9 cellular contexts compared by ENCODE assay signal in genomic region chr18:62999392-62999791, GRCh38.
DNase-seq lines count a peak whose midpoint lies in the region; ATAC-seq and TF ChIP-seq lines count a peak whose summit lies in the region.
"Had no signal": no experiment of that assay in that cellular context is flagged by ENCODE, and none has a peak within 500 bp of the region (broad histone marks: within the 10 kb centered on the region; RNA-seq: fewer than 3 reads in every experiment).

No MANE protein-coding gene starts in this region.

- no peaks in the 10 kb centered on the region for H3K9me3 Mint-ChIP-seq in WTC11

- CTCF ChIA-PET in WTC11 (lab: Charles Lee), result interaction anchor here (0.5 to 1.1 kb wide), 3 partner anchors 60 to 415 kb away, joined by 3 to 4 read pairs (median 3); no protein-coding TSS in a partner anchor

- intact Hi-C loops in cardiac septum (cut with DNase I), result no loop called here

- no peaks in the 10 kb centered on the region for H3K27me3 Mint-ChIP-seq in WTC11 (ENCODE audit: low read depth)

- no peaks in the 10 kb centered on the region for H3K36me3 Mint-ChIP-seq in WTC11
- H3K36me3 Mint-ChIP-seq: CD14-positive monocyte had no signal

- TF ChIP-seq CTCF in astrocyte of the spinal cord (IDR thresholded peaks at IDR 0.05; ENCODE audit: low read depth, low read length) (no peak), WTC11 (IDR thresholded peaks at IDR 0.05) (no peak)

- no peak overlapping the region for H3K4me3 Mint-ChIP-seq in WTC11
- H3K4me3 Mint-ChIP-seq: CD14-positive monocyte had no signal

- peaks cover 9% of the 10 kb centered on the region for H3K4me1 Mint-ChIP-seq in WTC11
- H3K4me1 Mint-ChIP-seq: CD14-positive monocyte had no signal

- POLR2A ChIA-PET in WTC11 (lab: Charles Lee), result no interaction called here

- no peak overlapping the region for H3K4me3 ChIP-seq in astrocyte of the spinal cord (ENCODE audit: low read depth, low read length)

- in situ Hi-C loops in astrocyte of the spinal cord (cut with HindIII; ENCODE audit: low sequenced_read_pairs), result no loop called here

- no peak for ATAC-seq in WTC11

- DNase-seq in Ammon's horn (ENCODE audit: low spot score) (peak; percentile 63), astrocyte of the spinal cord (ENCODE audit: low read depth, low spot score) (peak; percentile 35), cardiac septum (ENCODE audit: low spot score) (peak; percentile 84), renal cortical epithelial cell (ENCODE audit: low read depth) (peak; percentile 55), WTC11 (ENCODE audit: low spot score) (no peak)
- no peak for DNase-seq in activated CD4-positive, alpha-beta T cell treated with anti-CD3 and anti-CD28 coated beads, Interleukin-2, amount 50 U/mL, for 4 hours
- no peak for DNase-seq in activated CD4-positive, alpha-beta T cell treated with anti-CD3 and anti-CD28 coated beads for 1 hour
- no peak for DNase-seq in activated naive CD4-positive, alpha-beta T cell treated with Interleukin-2 at 50 U/mL for 16 hours

- no peak overlapping the region for H3K27ac Mint-ChIP-seq in WTC11

TF ChIP-seq in WTC11, 78 proteins besides CTCF, POLR2A, EP300 and RAD21:
- TF ChIP-seq, protein P1, sequence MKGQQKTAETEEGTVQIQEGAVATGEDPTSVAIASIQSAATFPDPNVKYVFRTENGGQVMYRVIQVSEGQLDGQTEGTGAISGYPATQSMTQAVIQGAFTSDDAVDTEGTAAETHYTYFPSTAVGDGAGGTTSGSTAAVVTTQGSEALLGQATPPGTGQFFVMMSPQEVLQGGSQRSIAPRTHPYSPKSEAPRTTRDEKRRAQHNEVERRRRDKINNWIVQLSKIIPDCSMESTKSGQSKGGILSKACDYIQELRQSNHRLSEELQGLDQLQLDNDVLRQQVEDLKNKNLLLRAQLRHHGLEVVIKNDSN (CRISPR knock-in tag; IDR thresholded peaks at IDR 0.05), result no peak
- no peak for TF ChIP-seq GRHL2 (CRISPR knock-in tag; IDR thresholded peaks at IDR 0.05; ENCODE audit: insufficient replicate concordance, severe bottlenecking)
- TF ChIP-seq JUN (CRISPR knock-in tag; IDR thresholded peaks at IDR 0.05), result no peak
- TF ChIP-seq ZNF138 (CRISPR knock-in tag; conservative IDR thresholded peaks at IDR 0.05), result no peak
- no peak for TF ChIP-seq MYBL2 (CRISPR knock-in tag; IDR thresholded peaks at IDR 0.05)
- TF ChIP-seq KAT7 (CRISPR knock-in tag; IDR thresholded peaks at IDR 0.05; ENCODE audit: borderline replicate concordance), result no peak
- TF ChIP-seq SOX15 (CRISPR knock-in tag; IDR thresholded peaks at IDR 0.05), result no peak

Comparison
In these comparisons a context has a peak if more than half of its experiments do, and no peak if none do; other contexts are left out.
1. DNase-seq: peak in Ammon's horn (single experiment), astrocyte of the spinal cord (single experiment), cardiac septum (single experiment) and renal cortical epithelial cell (single experiment); none in activated CD4-positive, alpha-beta T cell treated with anti-CD3 and anti-CD28 coated beads, Interleukin-2, amount 50 U/mL, for 4 hours (0 of 2), activated CD4-positive, alpha-beta T cell treated with anti-CD3 and anti-CD28 coated beads for 1 hour (single experiment), WTC11 (single experiment) and activated naive CD4-positive, alpha-beta T cell treated with Interleukin-2 at 50 U/mL for 16 hours (single experiment).